ENCODE assay signal across 12 cellular contexts in genomic region chr5:82274343-82275266, GRCh38. TPM values are rescaled to one million over a fixed set of nuclear protein-coding genes. Genes with fewer than 3 reads are reported as not detected.
A peak's percentile ranks its signal among the peaks of the same experiment; 100 is the strongest.
DNase-seq lines count a peak whose midpoint lies in the region; ATAC-seq and TF ChIP-seq lines count a peak whose summit lies in the region.
"Had no signal": no experiment of that assay in that cellular context is flagged by ENCODE, and none has a peak within 500 bp of the region (broad histone marks: within the 10 kb centered on the region; RNA-seq: fewer than 3 reads in every experiment).

No MANE protein-coding gene starts in this region.

- H3K4me3 Mint-ChIP-seq in WTC11 (peak overlapping the region; percentile 47), naive B cell (peak overlapping the region in 4 of 8 donors; percentile 1 to 68 (median 44))

- TF ChIP-seq CTCF in WTC11 (IDR thresholded peaks at IDR 0.05) (no peak), brain microvascular endothelial cell (IDR thresholded peaks at IDR 0.05; ENCODE audit: low read depth, low read length, missing control alignments) (no peak)

- ATAC-seq in WTC11 (peak; percentile 70), naive B cell (ENCODE audit: low read depth in 2 of 2) (no peak), GM18519 (IDR thresholded peaks at IDR 0.05; ENCODE audit: low FRiP score, unreplicated experiment) (no peak), left colon (no peak)

- H3K36me3 ChIP-seq in brain microvascular endothelial cell (replicated peaks) = peaks cover 31% of the 10 kb centered on the region

- POLR2A ChIA-PET in WTC11 (lab: Charles Lee) = interaction anchor here (1.6 kb wide), 1 partner anchor 19 kb away, joined by 7 read pairs; no protein-coding TSS in a partner anchor

- H3K4me1 Mint-ChIP-seq in WTC11 (peaks cover 58% of the 10 kb centered on the region), naive B cell (peaks cover 42 to 59% (median 57%) of the 10 kb centered on the region in 3 donors)

- intact Hi-C loops in left colon (cut with DNase I, micrococcal nuclease) = no loop called here

- H3K27me3 Mint-ChIP-seq in WTC11 (ENCODE audit: low read depth) (no peaks in the 10 kb centered on the region), naive B cell (no peaks in the 10 kb centered on the region)

- H3K4me3 ChIP-seq in brain microvascular endothelial cell (ENCODE audit: low read depth, low read length) = no peak overlapping the region

- H3K27me3 ChIP-seq in brain microvascular endothelial cell (replicated peaks) = no peaks in the 10 kb centered on the region

- in situ Hi-C loops in brain microvascular endothelial cell (cut with HindIII; ENCODE audit: low pct_ligation_motif_present, low sequenced_read_pairs) = no loop called here

- CTCF ChIA-PET in WTC11 (lab: Charles Lee) = interaction anchor here (0.8 to 1.4 kb wide), 3 partner anchors 16 to 37 kb away, joined by 3 to 5 read pairs (median 4); no protein-coding TSS in a partner anchor

- H3K27ac Mint-ChIP-seq in WTC11 (peak overlapping the region; percentile 94), naive B cell (peak overlapping the region in 5 of 6 donors; percentile 64 to 95 (median 92))

- H3K36me3 Mint-ChIP-seq in WTC11 (peaks cover 36% of the 10 kb centered on the region), naive B cell (peaks cover 22 to 28% of the 10 kb centered on the region in 2 donors)

- no peaks in the 10 kb centered on the region for H3K9me3 Mint-ChIP-seq in WTC11
- peaks cover 0 to 2% (median 0%) of the 10 kb centered on the region in 7 donors for H3K9me3 Mint-ChIP-seq in naive B cell

- H3K27ac ChIP-seq in brain microvascular endothelial cell = no peak overlapping the region

- peak; percentile 69 for DNase-seq in DMS 273 (lab: John Stamatoyannopoulos, UW; ENCODE audit: unreplicated experiment)
- peak; percentile 4 for DNase-seq in HCEC 1CT
- DNase-seq in WTC11 (ENCODE audit: low spot score) = peak; percentile 79
- DNase-seq in naive B cell = no peak
- no peak for DNase-seq in brain microvascular endothelial cell
- no peak for DNase-seq in GOT3 (lab: John Stamatoyannopoulos, UW)
- no peak for DNase-seq in left colon
- DNase-seq: effector CD4-positive, alpha-beta T cell; kidney glomerular epithelial cell; NCI-H69; small intestine had no signal

TF ChIP-seq in WTC11, 78 proteins besides CTCF, POLR2A, EP300 and RAD21 (continues in another document):
- peak; percentile 55; the same call in 1 of the 2 replicates for TF ChIP-seq ZNF138 (CRISPR knock-in tag; conservative IDR thresholded peaks at IDR 0.05)
- TF ChIP-seq IRF1 (CRISPR knock-in tag; IDR thresholded peaks at IDR 0.05) = peak; percentile 23; the same call in 1 of the 2 replicates
- TF ChIP-seq ATF6 (CRISPR knock-in tag; IDR thresholded peaks at IDR 0.05) = no peak
- no peak for TF ChIP-seq JUN (CRISPR knock-in tag; IDR thresholded peaks at IDR 0.05)
- TF ChIP-seq NFATC4 (CRISPR knock-in tag; IDR thresholded peaks at IDR 0.05) = peak; percentile 95
- TF ChIP-seq ERG (CRISPR knock-in tag; IDR thresholded peaks at IDR 0.05) = peak; percentile 92
- TF ChIP-seq NFYB (CRISPR knock-in tag; conservative IDR thresholded peaks at IDR 0.05; ENCODE audit: low read depth) = no peak
- TF ChIP-seq SP1 (CRISPR knock-in tag; conservative IDR thresholded peaks at IDR 0.05) = peak; percentile 57; the same call in 1 of the 2 replicates
- peak; percentile 94; the same call in 1 of the 2 replicates for TF ChIP-seq ZNF671 (CRISPR knock-in tag; IDR thresholded peaks at IDR 0.05)
- TF ChIP-seq ZMAT4 (CRISPR knock-in tag; IDR thresholded peaks at IDR 0.05) = no peak
- TF ChIP-seq NR2C2 (CRISPR knock-in tag; IDR thresholded peaks at IDR 0.05) = no peak
- TF ChIP-seq ZNF396 (CRISPR knock-in tag; IDR thresholded peaks at IDR 0.05; ENCODE audit: borderline replicate concordance) = no peak
- no peak for TF ChIP-seq CDX4 (CRISPR knock-in tag; IDR thresholded peaks at IDR 0.05; ENCODE audit: borderline replicate concordance)
- TF ChIP-seq HMGXB4 (CRISPR knock-in tag; IDR thresholded peaks at IDR 0.05) = no peak
- no peak for TF ChIP-seq JAZF1 (CRISPR knock-in tag; IDR thresholded peaks at IDR 0.05)
- peak; percentile 95 for TF ChIP-seq EMX1 (CRISPR knock-in tag; IDR thresholded peaks at IDR 0.05)
- TF ChIP-seq ZNF317 (CRISPR knock-in tag; IDR thresholded peaks at IDR 0.05; ENCODE audit: borderline replicate concordance, low read depth) = no peak
- TF ChIP-seq USF2 (CRISPR knock-in tag; IDR thresholded peaks at IDR 0.05) = peak; percentile 39; the same call in 1 of the 2 replicates
- TF ChIP-seq TP53 (CRISPR knock-in tag; IDR thresholded peaks at IDR 0.05) = peak; percentile 82; the same call in 1 of the 2 replicates
- TF ChIP-seq HMGA2 (CRISPR knock-in tag; IDR thresholded peaks at IDR 0.05) = no peak
- 0 out of 2 replicates have a peak, but pooled peaks have one; percentile 10 for TF ChIP-seq NFE2L1 (CRISPR knock-in tag; IDR thresholded peaks at IDR 0.05)

RNA-seq across cellular contexts. Expression of gene RPS23, which starts 3.5 kb away (rescaled TPM):
- total RNA-seq in WTC11 (2021) (2,589 to 2,799 TPM (median 2,697 TPM) in 3 replicates), left colon (1,000 to 10,000 TPM; 1,203 to 1,280 TPM)
- 1,000 to 10,000 TPM; 2,987 to 4,520 (median 3,845) TPM for polyA plus RNA-seq in naive B cell (ENCODE audit: low read depth in 6 of 6)

Comparison
In these comparisons a context has a peak if more than half of its experiments do, and no peak if none do; other contexts are left out.
1. DNase-seq: peak in DMS 273 (single experiment), HCEC 1CT (single experiment) and WTC11 (single experiment); none in naive B cell (single experiment), brain microvascular endothelial cell (single experiment), GOT3 (single experiment) and left colon (0 of 2).